In genomic region chr13:38781539-38781938, GRCh38 we compare ENCODE assay signal across 26 cellular contexts.
"Had no signal": no experiment of that assay in that cellular context is flagged by ENCODE, and none has a peak within 500 bp of the region (broad histone marks: within the 10 kb centered on the region; RNA-seq: fewer than 3 reads in every experiment).

No MANE protein-coding gene starts in this region.

- H3K27me3 ChIP-seq: neutrophil, pancreas, sigmoid colon, stomach, thyroid gland, tibial nerve, upper lobe of left lung, vagina had no signal

- FAIRE-seq: pancreas, small intestine, urothelium cell line had no signal

- DNase-seq: naive B cell; naive thymus-derived CD8-positive, alpha-beta T cell; nephron progenitor cell; nucleus accumbens; pancreas; right cardiac atrium; sigmoid colon; small intestine; stimulated activated CD4-positive, alpha-beta T cell treated with anti-CD3 and anti-CD28 coated beads, Interleukin-15, amount 100 ng/mL, for 24 hours; stimulated activated CD4-positive, alpha-beta T cell treated with anti-CD3 and anti-CD28 coated beads, Interleukin-2, amount 100 ng/mL, for 24 hours; stimulated activated CD4-positive, alpha-beta T cell treated with anti-CD3 and anti-CD28 coated beads, Interleukin-2, amount 100 ng/mL, for 48 hours; stimulated activated CD4-positive, alpha-beta T cell treated with anti-CD3 and anti-CD28 coated beads, Interleukin-4, amount 100 ng/mL, for 24 hours; stimulated activated naive B cell treated with anti-CD40 and anti-IgM and Interleukin-4, amounts not matched to agents 10 μg/mL and 1 μg/mL and 100 μg/mL, for 72 hours; stimulated activated naive CD4-positive, alpha-beta T cell treated with Interleukin-2 at 50 U/mL for 16 hours; stomach; thyroid gland; trophoblast cell; upper lobe of left lung had no signal

- H3K4me3 ChIP-seq: pancreas, prostate gland, sigmoid colon, stomach, thoracic aorta, thyroid gland, tibial nerve, upper lobe of left lung, vagina had no signal

- H3K4me1 ChIP-seq: prostate gland, sigmoid colon, thyroid gland, tibial nerve, upper lobe of left lung, vagina had no signal

- ATAC-seq: naive thymus-derived CD8-positive, alpha-beta T cell; natural killer cell treated with Interleukin-12 subunit alpha and Interleukin-12 subunit beta and Interleukin-15 and Interleukin-18, amount 100 ng/mL, for 72 hours; pancreas; right cardiac atrium; stimulated activated effector memory CD8-positive, alpha-beta T cell treated with anti-CD3 and anti-CD28 coated beads, Interleukin-12 subunit alpha, Interleukin-12 subunit beta, amount 100 ng/mL, for 72 hours; stimulated activated naive B cell treated with anti-CD40 and anti-IgM and Interleukin-4, amounts not matched to agents 10 μg/mL and 1 μg/mL and 100 μg/mL, for 72 hours had no signal

- H3K27ac ChIP-seq: neutrophil, pancreas, prostate gland, sigmoid colon, stomach, thoracic aorta, thyroid gland, tibial nerve, upper lobe of left lung, vagina had no signal

- H3K36me3 ChIP-seq: neutrophil, pancreas, prostate gland, sigmoid colon, stomach, thoracic aorta, thyroid gland, tibial nerve, upper lobe of left lung, vagina had no signal

- H3K9me3 ChIP-seq: neutrophil, pancreas, prostate gland, sigmoid colon, stomach, thoracic aorta, thyroid gland, upper lobe of left lung, vagina had no signal
